19 cellular contexts compared by ENCODE assay signal in the genomic region with DNA sequence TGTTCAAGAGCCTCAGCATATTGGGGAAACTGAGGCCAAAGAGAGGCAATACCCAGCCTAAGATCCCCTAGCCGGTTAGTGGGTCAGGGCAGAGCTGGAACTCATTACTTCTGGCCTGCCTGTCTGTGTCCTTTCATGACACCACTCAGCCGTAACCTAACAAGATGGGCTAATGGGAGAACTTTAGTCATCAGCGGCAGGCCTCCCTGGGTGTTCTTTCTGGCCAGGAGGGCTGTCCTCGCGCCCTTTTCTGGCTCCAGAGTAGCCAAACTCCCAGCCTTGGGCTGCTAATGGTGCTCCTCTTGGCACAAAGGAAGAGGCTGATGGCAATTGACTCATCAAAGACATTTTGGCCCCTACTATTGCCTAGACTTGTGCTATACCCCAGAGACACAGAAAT.
DNase-seq lines count a peak whose midpoint lies in the region; ATAC-seq and TF ChIP-seq lines count a peak whose summit lies in the region.
"Had no signal": no experiment of that assay in that cellular context is flagged by ENCODE, and none has a peak within 500 bp of the region (broad histone marks: within the 10 kb centered on the region; RNA-seq: fewer than 3 reads in every experiment).

No MANE protein-coding gene starts in this region.

- no peaks in the 10 kb centered on the region for H3K79me2 ChIP-seq in GM23338 (replicated peaks; ENCODE audit: insufficient read depth)

- DNase-seq in GM23338 (ENCODE audit: low spot score) (no peak), RPMI7951 (ENCODE audit: low read depth) (peak; percentile 7), glomerular visceral epithelial cell (ENCODE audit: extremely low spot score) (peak; percentile 41), G401 (ENCODE audit: low spot score) (no peak), GM13976 (ENCODE audit: low spot score) (no peak), D341Med (ENCODE audit: low spot score) (no peak)
- DNase-seq: DMS53, EL, NCI-H1092 treated with DMSO at 0.1 percent for 48 hours, NCI-H146, NCI-H2029, NCI-H2227 treated with DMSO at 0.1 percent for 48 hours, NCI-H510A, NCI-H774, SJCRH30, T-helper 1 cell had no signal

- in situ Hi-C loops in G401 (cut with HindIII; ENCODE audit: low sequenced_read_pairs) (no loop called here), GM13976 (cut with MboI; ENCODE audit: low sequenced_read_pairs, unreplicated experiment) (no loop called here)

- no peak overlapping the region for H3K4me3 Mint-ChIP-seq in GM23338

- no peak overlapping the region for H3K27ac ChIP-seq in GM23338 (ENCODE audit: low read depth)
- H3K27ac ChIP-seq: C4-2B, SJCRH30 had no signal

- no peaks in the 10 kb centered on the region for H3K36me3 Mint-ChIP-seq in GM23338 (ENCODE audit: low read depth)

- no peaks in the 10 kb centered on the region; the same call in 1 of the 2 replicates for H3K36me3 ChIP-seq in GM23338 (ENCODE audit: insufficient read depth)
- H3K36me3 ChIP-seq: SJCRH30 had no signal

- peaks cover 100% of the 10 kb centered on the region for H3K27me3 ChIP-seq in GM23338 (ENCODE audit: insufficient read depth)

- peaks cover 34% of the 10 kb centered on the region for H3F3A ChIP-seq in GM23338 (replicated peaks; ENCODE audit: low read depth)

- peaks cover 100% of the 10 kb centered on the region for H3K27me3 Mint-ChIP-seq in GM23338 (ENCODE audit: insufficient read depth, low read depth, poor library complexity)

- TF ChIP-seq CTCF in GM23338 (conservative IDR thresholded peaks at IDR 0.05; ENCODE audit: low read depth in 2 of 2) (no peak), GM13976 (IDR thresholded peaks at IDR 0.05; ENCODE audit: borderline replicate concordance, control extremely low read depth, extremely low read depth, insufficient read depth, missing control alignments) (no peak)

- peaks cover 47% of the 10 kb centered on the region; the same call in 1 of the 2 replicates for H3K4me1 ChIP-seq in GM23338 (ENCODE audit: insufficient read depth)

- H2AFZ ChIP-seq in GM23338, result no peak overlapping the region

- no peaks in the 10 kb centered on the region for H3K9me3 Mint-ChIP-seq in GM23338

- no peak overlapping the region for H3K4me2 ChIP-seq in GM23338

- no peak overlapping the region for H3K27ac Mint-ChIP-seq in GM23338

- ATAC-seq in GM23338 (no peak), GM18519 (IDR thresholded peaks at IDR 0.05; ENCODE audit: low FRiP score, unreplicated experiment) (no peak)
- ATAC-seq: Panc1 had no signal

- H3K4me3 ChIP-seq in GM23338, result no peak overlapping the region
- H3K4me3 ChIP-seq: SJCRH30 had no signal

- peaks cover 47% of the 10 kb centered on the region for H3K4me1 Mint-ChIP-seq in GM23338

- H3K9me2 ChIP-seq in GM23338 (ENCODE audit: insufficient read depth), result no peaks in the 10 kb centered on the region

- H4K20me1 ChIP-seq in GM23338 (replicated peaks; ENCODE audit: insufficient read depth), result no peaks in the 10 kb centered on the region; the same call in 1 of the 2 replicates

TF ChIP-seq in GM23338, 12 proteins besides CTCF, POLR2A, EP300 and RAD21:
- TF ChIP-seq JUNB (IDR thresholded peaks at IDR 0.05; ENCODE audit: unreplicated experiment), result no peak
- no peak for TF ChIP-seq EZH2phosphoT487 (IDR thresholded peaks at IDR 0.05; ENCODE audit: unreplicated experiment)
- peak; percentile 6 for TF ChIP-seq EZH2 (IDR thresholded peaks at IDR 0.05; ENCODE audit: low read depth, unreplicated experiment)
- no peak for TF ChIP-seq NANOG (IDR thresholded peaks at IDR 0.05; ENCODE audit: borderline replicate concordance)

Comparison
In these comparisons a context has a peak if more than half of its experiments do, and no peak if none do; other contexts are left out.
1. DNase-seq: peak in RPMI7951 (single experiment) and glomerular visceral epithelial cell (single experiment); none in GM23338 (single experiment), G401 (single experiment), GM13976 (single experiment) and D341Med (single experiment).